In the genomic region with DNA sequence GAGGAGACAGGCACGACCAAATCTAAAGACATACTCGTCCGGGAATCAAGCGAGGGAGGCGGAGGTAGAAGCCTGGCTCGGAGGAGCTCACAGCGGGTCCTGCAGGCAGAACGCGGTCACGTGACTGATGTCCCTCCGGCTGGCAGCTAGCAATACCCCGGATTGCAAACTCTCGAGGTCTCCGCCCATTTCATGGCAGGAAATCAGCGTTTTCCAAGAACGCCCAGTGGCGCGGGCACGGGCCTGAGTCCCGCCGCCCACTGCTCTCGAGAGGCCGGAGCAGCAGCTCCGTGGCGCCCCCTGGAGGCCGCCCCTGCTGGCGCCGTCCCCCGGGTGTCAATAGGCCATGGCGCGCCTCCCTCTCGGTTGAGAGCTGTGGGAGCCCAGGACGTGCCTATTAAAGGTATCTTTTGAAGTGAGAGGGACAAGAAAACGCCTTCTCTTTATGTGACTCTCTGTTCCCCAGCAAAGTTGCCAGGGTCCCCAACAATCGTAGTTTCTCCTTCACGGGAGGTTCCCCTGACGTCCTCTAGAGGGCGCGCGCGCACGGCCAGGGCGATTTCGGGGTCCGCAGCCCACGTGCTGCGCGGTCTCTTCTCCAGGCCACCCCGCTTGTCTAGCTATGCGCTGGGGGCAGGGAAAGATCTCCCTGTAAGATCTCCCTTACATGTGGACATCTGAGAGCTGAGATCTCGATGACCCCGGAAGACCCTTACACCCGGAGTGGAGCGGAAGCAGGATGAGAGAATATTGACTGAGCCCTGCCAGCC, we compare ENCODE assay signal across 8 cellular contexts. TPM values are rescaled to one million over a fixed set of nuclear protein-coding genes. Genes with fewer than 3 reads are reported as not detected.
DNase-seq lines count a peak whose midpoint lies in the region; ATAC-seq and TF ChIP-seq lines count a peak whose summit lies in the region.

No MANE protein-coding gene starts in this region.

- H3K36me3 ChIP-seq in left ventricle myocardium inferior (no peaks in the 10 kb centered on the region), tibial nerve (no peaks in the 10 kb centered on the region)

- peak; percentile 42 to 75 for TF ChIP-seq EP300 in tibial nerve (IDR thresholded peaks at IDR 0.05)

- DNase-seq in GM12865 (ENCODE audit: low read depth) (peak; percentile 66), NCI-H1694 treated with DMSO at 0.1 percent for 48 hours (lab: John Stamatoyannopoulos, UW) (peak; percentile 77), T-helper 2 cell (peak; percentile 31 to 64 (median 45)), left ventricle myocardium inferior (peak; percentile 86), posterior cingulate gyrus (peak; percentile 77 to 97 (median 85)), tibial nerve (ENCODE audit: low spot score in 2 of 2) (peak; percentile 76 to 81)

- H3K4me3 ChIP-seq in GM12865 (ENCODE audit: low read depth, low read length): peak overlapping the region; percentile 57
- H3K4me3 ChIP-seq in left ventricle myocardium inferior: peak overlapping the region; percentile 70
- peak overlapping the region; percentile 36 to 57 (median 42) for H3K4me3 ChIP-seq in tibial nerve

- intact Hi-C loops in left ventricle myocardium inferior (cut with micrococcal nuclease) (no loop called here), posterior cingulate gyrus (cut with DNase I) (loop anchor here (2.0 kb wide), 2 partner anchors 39 to 135 kb away; no protein-coding TSS in a partner anchor)

- H3K27ac ChIP-seq in angular gyrus (ENCODE audit: low read depth, low read length) (peak overlapping the region; percentile 78), left ventricle myocardium inferior (replicated peaks) (peak overlapping the region; percentile 91), tibial nerve (peak overlapping the region; percentile 73 to 93 (median 82))

- peaks cover 17% of the 10 kb centered on the region for H3K4me1 ChIP-seq in left ventricle myocardium inferior
- H3K4me1 ChIP-seq in tibial nerve: peaks cover 0 to 15% (median 2%) of the 10 kb centered on the region in 4 donors

- H3K27me3 ChIP-seq in left ventricle myocardium inferior (ENCODE audit: low read depth) (no peaks in the 10 kb centered on the region), tibial nerve (no peaks in the 10 kb centered on the region)

- no peak for ATAC-seq in GM18858 (IDR thresholded peaks at IDR 0.05; ENCODE audit: unreplicated experiment)

- 2 to 5% methylated on average over 30 to 54 of the region's 54 CpGs for WGBS in tibial nerve, 2 donors

- TF ChIP-seq CTCF in GM12865 (IDR thresholded peaks at IDR 0.05; ENCODE audit: insufficient read depth, low read depth, low read length, missing control alignments): peak; percentile 85
- peak; percentile 100 for TF ChIP-seq CTCF in left ventricle myocardium inferior (IDR thresholded peaks at IDR 0.05; ENCODE audit: borderline replicate concordance)
- peak; percentile 99 to 100 (median 100) for TF ChIP-seq CTCF in tibial nerve (IDR thresholded peaks at IDR 0.05)

- H3K9me3 ChIP-seq in left ventricle myocardium inferior (replicated peaks) (no peaks in the 10 kb centered on the region), tibial nerve (no peaks in the 10 kb centered on the region)

- peak in 1 of 2 donors; percentile 55 for TF ChIP-seq POLR2A in tibial nerve (IDR thresholded peaks at IDR 0.05)

RNA-seq across cellular contexts. Expression of gene RBFOX2, which starts 37.3 kb away (rescaled TPM):
- 75.4 TPM for total RNA-seq in left ventricle myocardium inferior
- 10 to 100 TPM; 50.2 to 75.6 (median 71.4) TPM for total RNA-seq in tibial nerve
